8 cellular contexts compared by ENCODE assay signal in the genomic region with DNA sequence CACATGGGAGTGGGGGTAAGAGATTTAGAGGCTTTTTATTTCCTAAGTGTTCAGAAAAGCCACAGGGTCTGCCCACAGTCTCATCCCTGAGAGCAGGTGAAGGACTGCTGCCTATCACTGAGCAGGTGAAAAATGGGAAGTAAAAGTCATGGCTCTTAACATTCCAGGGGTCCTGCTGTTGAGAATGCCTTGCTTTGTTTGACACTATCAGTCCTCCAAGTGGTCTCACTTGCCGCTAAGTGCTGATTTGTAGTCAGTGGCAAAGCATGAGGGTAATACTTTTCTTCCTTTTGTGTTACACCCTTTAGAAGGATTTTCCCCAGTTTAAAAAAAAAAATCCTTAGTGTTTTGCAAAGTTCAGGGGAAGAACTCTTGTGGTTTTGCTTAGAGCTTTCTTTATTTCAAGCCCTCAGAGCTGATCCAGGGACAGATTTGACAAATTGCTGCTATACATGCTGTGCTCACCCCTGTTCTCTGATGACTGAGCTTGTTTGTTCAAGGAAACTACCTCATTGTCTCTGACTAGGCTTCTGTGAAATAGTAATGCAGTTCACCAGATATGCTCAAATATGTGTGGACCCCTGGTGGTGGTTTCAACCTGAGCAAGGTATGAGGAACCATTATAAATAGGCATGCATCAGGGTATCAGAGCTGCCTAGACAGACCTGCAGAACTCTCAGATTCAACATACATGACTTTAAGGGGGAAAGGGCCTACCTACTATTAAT.
DNase-seq lines count a peak whose midpoint lies in the region; ATAC-seq, FAIRE-seq and TF ChIP-seq lines count a peak whose summit lies in the region.

No MANE protein-coding gene starts in this region.

- peak; percentile 41; the same call in 1 of the 2 replicates for TF ChIP-seq CTCF in WERI-Rb-1 (IDR thresholded peaks at IDR 0.05; ENCODE audit: low read depth, low read length)

- ATAC-seq in GM21515 (IDR thresholded peaks at IDR 0.05; ENCODE audit: unreplicated experiment) = peak; percentile 83
- ATAC-seq in naive B cell (ENCODE audit: low read depth in 2 of 2) = peak; percentile 74 to 80

- H3K9me3 ChIP-seq in WERI-Rb-1 (ENCODE audit: severe bottlenecking) = no peaks in the 10 kb centered on the region

- H3K36me3 Mint-ChIP-seq in naive B cell = no peaks in the 10 kb centered on the region

- H3K27ac Mint-ChIP-seq in naive B cell = no peak overlapping the region

- H3K27me3 Mint-ChIP-seq in naive B cell = no peaks in the 10 kb centered on the region

- H3K4me1 Mint-ChIP-seq in naive B cell = peaks cover 0 to 10% (median 6%) of the 10 kb centered on the region in 3 donors

- H3K4me3 Mint-ChIP-seq in naive B cell = no peak overlapping the region

- no peaks in the 10 kb centered on the region for H3K9me3 Mint-ChIP-seq in naive B cell

- in situ Hi-C loops in Caki2 (cut with HindIII; ENCODE audit: low pct_unique_long_range_greater_than_20kb, low sequenced_read_pairs) = no loop called here

- DNase-seq in Caki2 (ENCODE audit: low read depth) = peak; percentile 88
- peak; percentile 49 for DNase-seq in HTR-8/SVneo (ENCODE audit: insufficient read length, low spot score)
- peak; percentile 47 for DNase-seq in WERI-Rb-1
- peak; percentile 37 for DNase-seq in naive B cell
- DNase-seq in GM19238 (ENCODE audit: insufficient read length, low spot score) = no peak
- no peak for DNase-seq in T-helper 1 cell
- no peak for DNase-seq in NCI-H2107 treated with DMSO at 0.1 percent for 48 hours (lab: John Stamatoyannopoulos, UW; ENCODE audit: unreplicated experiment)

- H3K36me3 ChIP-seq in WERI-Rb-1 = no peaks in the 10 kb centered on the region

- no peak overlapping the region for H3K27ac ChIP-seq in WERI-Rb-1

- no peaks in the 10 kb centered on the region for H3K27me3 ChIP-seq in WERI-Rb-1 (ENCODE audit: insufficient read depth, low read depth, severe bottlenecking)

- no peak overlapping the region for H3K4me3 ChIP-seq in WERI-Rb-1 (ENCODE audit: low read depth, low read length)

- no peak for FAIRE-seq in HTR-8/SVneo (lab: Jason Lieb, UNC)

Comparison
In these comparisons a context has a peak if more than half of its experiments do, and no peak if none do; other contexts are left out.
1. DNase-seq: peak in Caki2 (single experiment), HTR-8/SVneo (single experiment), WERI-Rb-1 (single experiment) and naive B cell (single experiment); none in GM19238 (single experiment), T-helper 1 cell (0 of 5) and NCI-H2107 treated with DMSO at 0.1 percent for 48 hours (single experiment).